8 cellular contexts compared by ENCODE assay signal in the genomic region with DNA sequence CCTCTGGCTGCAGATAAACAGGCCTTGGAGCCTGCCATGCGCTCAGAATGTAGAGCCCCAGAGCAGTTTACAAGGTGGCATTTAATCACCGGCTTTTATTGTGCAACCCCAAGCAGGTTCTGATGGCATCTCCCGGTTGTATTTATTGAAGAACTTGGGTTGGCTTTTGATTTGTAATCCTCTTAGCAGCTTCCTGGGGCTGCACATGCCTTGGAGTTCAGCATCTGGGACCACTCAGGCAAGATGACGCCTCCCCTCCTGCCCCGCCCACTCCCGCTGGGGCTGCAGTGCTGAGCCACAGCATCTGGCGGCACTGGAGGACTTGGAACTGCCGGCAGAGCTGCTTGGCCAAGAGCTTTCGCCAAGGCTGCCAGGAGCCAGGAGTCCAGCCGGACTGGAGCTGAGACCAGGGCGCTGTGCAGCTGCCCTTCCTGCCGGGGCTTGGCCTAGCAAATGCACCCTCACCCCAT. TPM values are rescaled to one million over a fixed set of nuclear protein-coding genes. Genes with fewer than 3 reads are reported as not detected.
A peak's percentile ranks its signal among the peaks of the same experiment; 100 is the strongest.
DNase-seq lines count a peak whose midpoint lies in the region; ATAC-seq and TF ChIP-seq lines count a peak whose summit lies in the region.
"Had no signal": no experiment of that assay in that cellular context is flagged by ENCODE, and none has a peak within 500 bp of the region (broad histone marks: within the 10 kb centered on the region; RNA-seq: fewer than 3 reads in every experiment).

No MANE protein-coding gene starts in this region.

- intact Hi-C loops in uterus (cut with DNase I; ENCODE audit: low total_unique reads) = loop anchor here (10.0 kb wide), 1 partner anchor 130 kb away; no protein-coding TSS in a partner anchor

- DNase-seq in NCI-H1694 treated with DMSO at 0.1 percent for 48 hours (lab: John Stamatoyannopoulos, UW) (peak; percentile 80), dedifferentiated amniotic fluid mesenchymal stem cell (ENCODE audit: extremely low spot score) (peak; percentile 71), lung (ENCODE audit: low spot score) (peak; percentile 61), uterus (peak; percentile 92 to 95), UCSD-AML1 (lab: John Stamatoyannopoulos, UW; ENCODE audit: unreplicated experiment) (no peak)
- no peak for DNase-seq in natural killer cell treated with Interleukin-12 subunit alpha and Interleukin-12 subunit beta and Interleukin-15 and Interleukin-18, amount 100 ng/mL, for 72 hours (ENCODE audit: low spot score)

- TF ChIP-seq CTCF in lung (IDR thresholded peaks at IDR 0.05; ENCODE audit: control extremely low read depth, extremely low read depth) (no peak), uterus (IDR thresholded peaks at IDR 0.05) (peak; percentile 41 to 62 (median 52))

- no peaks in the 10 kb centered on the region for H3K27me3 ChIP-seq in lung (ENCODE audit: control insufficient read depth, insufficient read depth)
- no peaks in the 10 kb centered on the region for H3K27me3 ChIP-seq in uterus

- H3K9me3 Mint-ChIP-seq in natural killer cell treated with Interleukin-12 subunit alpha and Interleukin-12 subunit beta and Interleukin-15 and Interleukin-18, amount 100 ng/mL, for 72 hours = no peaks in the 10 kb centered on the region

- H3K4me1 ChIP-seq in lung (ENCODE audit: control insufficient read depth in 2 of 2, insufficient read depth in 2 of 2, low read length in 2 of 2) (peaks cover 0 to 11% of the 10 kb centered on the region in 2 donors), uterus (peaks cover 4 to 6% of the 10 kb centered on the region in 2 donors)

- H3K9me3 ChIP-seq in lung (ENCODE audit: control insufficient read depth in 2 of 2, insufficient read depth in 1 of 2, low read length in 1 of 2) (no peaks in the 10 kb centered on the region), uterus (no peaks in the 10 kb centered on the region)

- peaks cover 0 to 4% of the 10 kb centered on the region in 2 donors for H3K4me1 Mint-ChIP-seq in natural killer cell treated with Interleukin-12 subunit alpha and Interleukin-12 subunit beta and Interleukin-15 and Interleukin-18, amount 100 ng/mL, for 72 hours (ENCODE audit: low read depth in 2 of 2)

- no peak for ATAC-seq in lung (ENCODE audit: insufficient read depth, low FRiP score)
- no peak for ATAC-seq in natural killer cell treated with Interleukin-12 subunit alpha and Interleukin-12 subunit beta and Interleukin-15 and Interleukin-18, amount 100 ng/mL, for 72 hours
- ATAC-seq in HG03442 (IDR thresholded peaks at IDR 0.05; ENCODE audit: unreplicated experiment) = no peak

- 46 to 56% methylated on average over 12 of the region's 12 CpGs for WGBS in lung, 2 donors

- H3K4me3 Mint-ChIP-seq in natural killer cell treated with Interleukin-12 subunit alpha and Interleukin-12 subunit beta and Interleukin-15 and Interleukin-18, amount 100 ng/mL, for 72 hours = no peak overlapping the region

- H3K4me3 ChIP-seq in lung (no peak overlapping the region), uterus (no peak overlapping the region)
- H3K4me3 ChIP-seq: skin epidermis had no signal

- no peaks in the 10 kb centered on the region for H3K36me3 Mint-ChIP-seq in natural killer cell treated with Interleukin-12 subunit alpha and Interleukin-12 subunit beta and Interleukin-15 and Interleukin-18, amount 100 ng/mL, for 72 hours

- H3K27ac Mint-ChIP-seq in natural killer cell treated with Interleukin-12 subunit alpha and Interleukin-12 subunit beta and Interleukin-15 and Interleukin-18, amount 100 ng/mL, for 72 hours = no peak overlapping the region

- no peaks in the 10 kb centered on the region for H3K36me3 ChIP-seq in lung (ENCODE audit: control insufficient read depth in 2 of 2, insufficient read depth in 2 of 2, low read length in 2 of 2)
- H3K36me3 ChIP-seq in uterus = no peaks in the 10 kb centered on the region

- H3K27ac ChIP-seq in lung (ENCODE audit: low read depth in 1 of 2, low read length in 1 of 2) = peak overlapping the region; percentile 9 to 32
- peak overlapping the region; percentile 61 to 72 for H3K27ac ChIP-seq in uterus

- H3K27me3 Mint-ChIP-seq in natural killer cell treated with Interleukin-12 subunit alpha and Interleukin-12 subunit beta and Interleukin-15 and Interleukin-18, amount 100 ng/mL, for 72 hours = peaks cover 0 to 15% of the 10 kb centered on the region in 2 donors

- TF ChIP-seq POLR2A in uterus (IDR thresholded peaks at IDR 0.05) = no peak

RNA-seq across cellular contexts. Expression of a gene that starts 5.3 kb away (rescaled TPM):
- 10 to 100 TPM; 16.9 to 18.6 TPM for total RNA-seq in lung
- 10 to 100 TPM in 1 of 2 donors, 1 to 10 TPM in 1; 9.5 to 23.5 TPM for polyA plus RNA-seq in lung
- total RNA-seq in uterus = 10 to 100 TPM; 22.8 to 65.3 (median 29.5) TPM
- not detected for total RNA-seq in natural killer cell treated with Interleukin-12 subunit alpha and Interleukin-12 subunit beta and Interleukin-15 and Interleukin-18, amount 100 ng/mL, for 72 hours

Comparison
In these comparisons a context has a peak if more than half of its experiments do, and no peak if none do; other contexts are left out.
1. DNase-seq: peak in NCI-H1694 treated with DMSO at 0.1 percent for 48 hours (single experiment), dedifferentiated amniotic fluid mesenchymal stem cell (single experiment), lung (single experiment) and uterus (2 of 2); none in natural killer cell treated with Interleukin-12 subunit alpha and Interleukin-12 subunit beta and Interleukin-15 and Interleukin-18, amount 100 ng/mL, for 72 hours (single experiment) and UCSD-AML1 (single experiment).
2. RNA of a gene that starts 5.3 kb away (total RNA-seq): 22.8 to 65.3 TPM in uterus and 16.9 to 18.6 TPM in lung; not detected in natural killer cell treated with Interleukin-12 subunit alpha and Interleukin-12 subunit beta and Interleukin-15 and Interleukin-18, amount 100 ng/mL, for 72 hours; every median in the first group is over 10 times any median in the second.